Comparison of ENCODE assay signal across 11 cellular contexts in the genomic region with DNA sequence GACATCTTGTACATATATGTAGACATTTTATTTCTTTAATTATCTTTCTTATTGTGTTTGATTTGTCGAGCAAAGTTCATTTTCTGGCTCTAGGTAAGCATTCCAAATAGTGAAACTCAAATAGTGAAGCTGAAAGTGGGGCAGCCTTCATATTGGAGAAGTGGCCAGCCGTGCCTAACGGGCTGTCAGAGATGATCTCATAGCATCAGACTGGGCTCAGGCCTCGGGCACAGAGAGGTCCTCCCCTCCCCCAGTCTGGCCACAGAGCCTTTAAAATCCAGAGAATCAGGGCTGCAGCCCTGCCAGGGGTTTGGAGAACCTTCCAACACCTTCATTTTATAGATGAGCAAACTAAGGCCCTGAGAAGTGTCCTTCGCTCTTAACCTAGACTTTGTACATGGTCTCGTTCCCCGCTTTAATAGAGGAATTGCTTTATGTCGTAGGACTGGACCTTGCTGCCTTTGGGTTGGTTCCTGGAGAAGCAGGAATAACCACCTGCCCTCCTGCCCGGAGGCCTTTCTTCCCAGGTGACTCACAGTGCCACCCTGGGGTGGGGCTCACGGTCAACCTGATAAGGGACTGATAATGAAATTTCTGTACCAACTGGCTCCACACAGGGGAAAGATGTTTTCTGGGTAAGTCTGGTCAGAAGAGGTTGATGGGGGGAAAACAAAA. TPM values are rescaled to one million over a fixed set of nuclear protein-coding genes. Genes with fewer than 3 reads are reported as not detected.
DNase-seq lines count a peak whose midpoint lies in the region; ATAC-seq, FAIRE-seq and TF ChIP-seq lines count a peak whose summit lies in the region.
"Had no signal": no experiment of that assay in that cellular context is flagged by ENCODE, and none has a peak within 500 bp of the region (broad histone marks: within the 10 kb centered on the region; RNA-seq: fewer than 3 reads in every experiment).

No MANE protein-coding gene starts in this region.

- H2BK5ac ChIP-seq in mesenchymal stem cell (ENCODE audit: low read depth, low read length, poor library complexity, severe bottlenecking) = no peak overlapping the region

- no peaks in the 10 kb centered on the region for H3K9me3 Mint-ChIP-seq in activated naive CD4-positive, alpha-beta T cell treated with anti-CD3 and anti-CD28 coated beads, Interleukin-2, amount 10 ng/mL, durations not matched to agents 7 days and 5 days

- no peaks in the 10 kb centered on the region for H4K20me1 ChIP-seq in GM12878 (ENCODE audit: control insufficient read depth, insufficient read depth)

- H3K27me3 Mint-ChIP-seq in activated naive CD4-positive, alpha-beta T cell treated with anti-CD3 and anti-CD28 coated beads, Interleukin-2, amount 10 ng/mL, durations not matched to agents 7 days and 5 days = peaks cover 13% of the 10 kb centered on the region

- in situ Hi-C loops in GM12878 (cut with MboI) = no loop called here

- peak overlapping the region in 1 of 2 experiments; percentile 61 for H3K23ac ChIP-seq in mesenchymal stem cell (ENCODE audit: low read length in 2 of 2)

- H2BK12ac ChIP-seq in mesenchymal stem cell (ENCODE audit: low read length in 2 of 2) = peak overlapping the region in 1 of 2 experiments; percentile 55

- H3K27me3 ChIP-seq in GM12878 (replicated peaks in 1 of 2; ENCODE audit: control insufficient read depth in 2 of 2, insufficient read depth in 2 of 2, low read length in 1 of 2) (no peaks in the 10 kb centered on the region), mesenchymal stem cell (ENCODE audit: control insufficient read depth in 1 of 2, insufficient read depth in 1 of 2, low read length in 2 of 2) (peaks cover 0 to 1% of the 10 kb centered on the region in 2 experiments), thyroid gland (no peaks in the 10 kb centered on the region)

- H3K18ac ChIP-seq in mesenchymal stem cell (ENCODE audit: low read depth in 1 of 2, low read length in 2 of 2) = no peak overlapping the region

- TF ChIP-seq RAD21 in GM12878 (IDR thresholded peaks at IDR 0.05; ENCODE audit: insufficient read depth, low read depth, low read length) = no peak

- TF ChIP-seq POLR2A in GM12878 (IDR thresholded peaks at IDR 0.05; ENCODE audit: low read depth, low read length) (no peak), thyroid gland (IDR thresholded peaks at IDR 0.05) (no peak)

- RAD21 ChIA-PET in GM12878 (lab: Charles Lee; ENCODE audit: unreplicated experiment) = no interaction called here

- peak; percentile 66 for ATAC-seq in GM12878
- no peak for ATAC-seq in HG03135 (IDR thresholded peaks at IDR 0.05; ENCODE audit: unreplicated experiment)

- no peak overlapping the region for H2BK120ac ChIP-seq in mesenchymal stem cell (ENCODE audit: low read depth, low read length)

- no TSS peak for BruUV-seq in GM12878 (replicated peaks; lab: Mats Ljungman, UMichigan)

- H3K4me3 ChIP-seq in GM12878 = no peak overlapping the region
- no peak overlapping the region for H3K4me3 ChIP-seq in mesenchymal stem cell (ENCODE audit: insufficient read depth in 1 of 2, low read depth in 1 of 2, low read length in 2 of 2)
- H3K4me3 ChIP-seq in thyroid gland (replicated peaks in 1 of 3) = no peak overlapping the region

- no peaks in the 10 kb centered on the region for H3K79me2 ChIP-seq in GM12878 (ENCODE audit: control insufficient read depth, insufficient read depth, low read length)

- H4K91ac ChIP-seq in mesenchymal stem cell (ENCODE audit: low read length) = no peak overlapping the region

- no peak overlapping the region for H3K27ac Mint-ChIP-seq in activated naive CD4-positive, alpha-beta T cell treated with anti-CD3 and anti-CD28 coated beads, Interleukin-2, amount 10 ng/mL, durations not matched to agents 7 days and 5 days

- intact Hi-C loops in GM12878 (cut with micrococcal nuclease; ENCODE audit: unreplicated experiment) (no loop called here), thyroid gland (cut with DNase I) (no loop called here)

- POLR2A ChIA-PET in GM12878 (lab: Charles Lee) = interaction anchor here (1.1 to 2.1 kb wide), 2 partner anchors 10 to 11 kb away, joined by 4 to 5 read pairs; no protein-coding TSS in a partner anchor

- no peak overlapping the region; the same call in 1 of the 2 replicates for H3K4me2 ChIP-seq in GM12878 (ENCODE audit: control insufficient read depth, insufficient read depth)
- H3K4me2 ChIP-seq in mesenchymal stem cell (ENCODE audit: low read length, poor library complexity, severe bottlenecking) = no peak overlapping the region

- SMC1A ChIA-PET in GM12878 (lab: Charles Lee; ENCODE audit: uncharacterized antibody, unreplicated experiment) = interaction anchor here (2.2 kb wide), 1 partner anchor 12 kb away, joined by 6 read pairs; no protein-coding TSS in a partner anchor

- no peak overlapping the region for H2BK15ac ChIP-seq in mesenchymal stem cell (ENCODE audit: low read depth, poor library complexity, severe bottlenecking)

- H3K79me1 ChIP-seq in mesenchymal stem cell (replicated peaks; ENCODE audit: low read length, poor library complexity, severe bottlenecking) = peaks cover 12% of the 10 kb centered on the region

- TF ChIP-seq CTCF in GM12878 (IDR thresholded peaks at IDR 0.05 in 2 of 3, conservative IDR thresholded peaks at IDR 0.05 in 1 of 3; ENCODE audit: control insufficient read depth in 2 of 3, extremely low read depth in 1 of 3, insufficient read depth in 1 of 3, low read depth in 3 of 3, low read length in 3 of 3) (no peak), thyroid gland (IDR thresholded peaks at IDR 0.05) (no peak)

- no peaks in the 10 kb centered on the region for H3K9me3 ChIP-seq in GM12878 (replicated peaks; ENCODE audit: control insufficient read depth, insufficient read depth, low read length)
- no peaks in the 10 kb centered on the region for H3K9me3 ChIP-seq in mesenchymal stem cell (ENCODE audit: control insufficient read depth, low read length)
- H3K9me3 ChIP-seq in thyroid gland = no peaks in the 10 kb centered on the region

- no peak overlapping the region for H2AFZ ChIP-seq in GM12878 (ENCODE audit: control insufficient read depth, low read depth, low read length)
- no peak overlapping the region for H2AFZ ChIP-seq in mesenchymal stem cell (ENCODE audit: low read depth, low read length)

- no peak for TF ChIP-seq EP300 in GM12878 (IDR thresholded peaks at IDR 0.05; ENCODE audit: borderline replicate concordance in 1 of 2, control insufficient read depth in 1 of 2, low read depth in 2 of 2, low read length in 2 of 2)

- H3K4me1 ChIP-seq in GM12878 (ENCODE audit: control insufficient read depth, insufficient read depth, low read length) = peaks cover 15% of the 10 kb centered on the region
- H3K4me1 ChIP-seq in mesenchymal stem cell (ENCODE audit: control insufficient read depth, insufficient read depth, low read depth, low read length) = peaks cover 11% of the 10 kb centered on the region
- H3K4me1 ChIP-seq in thyroid gland = peaks cover 22 to 24% of the 10 kb centered on the region in 2 donors

- H3K36me3 Mint-ChIP-seq in activated naive CD4-positive, alpha-beta T cell treated with anti-CD3 and anti-CD28 coated beads, Interleukin-2, amount 10 ng/mL, durations not matched to agents 7 days and 5 days = peaks cover 4% of the 10 kb centered on the region

- H3K36me3 ChIP-seq in GM12878 (ENCODE audit: control insufficient read depth in 2 of 2, insufficient read depth in 2 of 2, low read length in 1 of 2) (no peaks in the 10 kb centered on the region; a peak in 1 of 4 replicates), mesenchymal stem cell (ENCODE audit: control insufficient read depth in 1 of 2, insufficient read depth in 2 of 2, low read depth in 1 of 2, low read length in 2 of 2) (peaks cover 0 to 4% of the 10 kb centered on the region in 2 experiments), thyroid gland (no peaks in the 10 kb centered on the region)

- H3K27ac ChIP-seq in GM12878 (ENCODE audit: control insufficient read depth, insufficient read depth) (no peak overlapping the region), mesenchymal stem cell (ENCODE audit: low read length, poor library complexity, severe bottlenecking) (no peak overlapping the region), thyroid gland (peak overlapping the region in 1 of 3 donors; percentile 10)

- 42% methylated on average over 10 of the region's 10 CpGs for WGBS in GM12878 (ENCODE audit: insufficient coverage, insufficient replicate concordance, low lambda C conversion rate, missing lambda C conversion rate)
- 71% methylated on average over 9 of the region's 10 CpGs for WGBS in mesenchymal stem cell
- 69 to 76% methylated on average over 10 of the region's 10 CpGs for WGBS in thyroid gland, 2 donors

- CTCF ChIA-PET in GM12878 (lab: Yijun Ruan, JAX) = interaction anchor here (0.6 to 1.2 kb wide), 3 partner anchors 10 to 326 kb away, joined by 3 read pairs; no protein-coding TSS in a partner anchor
- CTCF ChIA-PET in activated naive CD4-positive, alpha-beta T cell treated with anti-CD3 and anti-CD28 coated beads, Interleukin-2, amount 10 ng/mL, durations not matched to agents 7 days and 5 days (lab: Charles Lee) = interaction anchor here (0.9 kb wide), 1 partner anchor 9 kb away, joined by 4 read pairs; no protein-coding TSS in a partner anchor

- H3K14ac ChIP-seq in mesenchymal stem cell (ENCODE audit: low read length in 2 of 2) = no peak overlapping the region

- H3K4ac ChIP-seq in mesenchymal stem cell (ENCODE audit: low read depth in 1 of 2, low read length in 2 of 2) = no peak overlapping the region

- H3K4me3 Mint-ChIP-seq in activated naive CD4-positive, alpha-beta T cell treated with anti-CD3 and anti-CD28 coated beads, Interleukin-2, amount 10 ng/mL, durations not matched to agents 7 days and 5 days = no peak overlapping the region

- peaks cover 25% of the 10 kb centered on the region for H3K4me1 Mint-ChIP-seq in activated naive CD4-positive, alpha-beta T cell treated with anti-CD3 and anti-CD28 coated beads, Interleukin-2, amount 10 ng/mL, durations not matched to agents 7 days and 5 days

- peak; percentile 91 for DNase-seq in MV-4-11 (lab: John Stamatoyannopoulos, UW)
- no peak for DNase-seq in GM12878 (ENCODE audit: low read depth, low spot score)
- no peak for DNase-seq in mesenchymal stem cell
- peak; percentile 60 to 73 for DNase-seq in thyroid gland
- DNase-seq in NCI-H2227 treated with DMSO at 0.1 percent for 48 hours (lab: John Stamatoyannopoulos, UW) = no peak
- no peak for DNase-seq in activated naive CD4-positive, alpha-beta T cell treated with anti-CD3 and anti-CD28 coated beads, Interleukin-2, amount 10 ng/mL, durations not matched to agents 7 days and 5 days
- DNase-seq: activated CD8-positive, alpha-beta memory T cell treated with anti-CD3 and anti-CD28 coated beads, Interleukin-2, amount 50 U/mL, for 48 hours; NCI-H1694; stimulated activated CD4-positive, alpha-beta T cell treated with anti-CD3 and anti-CD28 coated beads, Interleukin-2, amount 100 ng/mL, for 48 hours had no signal

- H3K9ac ChIP-seq in GM12878 (ENCODE audit: control insufficient read depth, insufficient read depth, low read length) = no peak overlapping the region
- no peak overlapping the region for H3K9ac ChIP-seq in mesenchymal stem cell (ENCODE audit: low read length)

- H2AK5ac ChIP-seq in mesenchymal stem cell (ENCODE audit: low read length, severe bottlenecking) = peak overlapping the region; percentile 17

- FAIRE-seq in GM12878 (lab: Jason Lieb, UNC) = no peak

- no peak overlapping the region for H4K8ac ChIP-seq in mesenchymal stem cell (ENCODE audit: low read length)

RNA-seq across cellular contexts. Expression of gene TSPAN15, which starts 7.3 kb away (rescaled TPM):
- total RNA-seq in GM12878 (2013; cell fraction: nucleolus; rRNA removed) = 13.5 and 16.0 TPM in 2 replicates
- total RNA-seq in GM12878 (2014; rRNA removed) (1.9 and 2.2 TPM in 2 replicates), GM12878 (2014; rRNA removed; fragmentation: Illumina TruSeq; extraction: Trizol) (1.3 and 1.8 TPM in 2 replicates), GM12878 (2021) (2.3 and 3.3 TPM in 2 replicates), thyroid gland (10 to 100 TPM in 3 of 4 donors, 1 to 10 TPM in 1; 9.0 to 23.1 (median 17.2) TPM)
- polyA plus RNA-seq in GM12878 (2011; ENCODE audit: low read depth) = 0.81 TPM
- polyA plus RNA-seq in GM12878 (2011; rRNA removed) (6.2 and 8.5 TPM in 2 replicates), GM12878 (2014; fragmentation: Illumina TruSeq; extraction: Trizol) (1.4 and 2.7 TPM in 2 replicates), GM12878 (2014; fragmentation: Nextera tagmentation; extraction: Ambion mirVana) (not detected), GM12878 (2014; rRNA removed) (1.4 and 2.5 TPM in 2 replicates), GM12878 (2016; fragmentation: Nextera tagmentation; extraction: Ambion mirVana) (1 to 10 TPM; 2.2 to 2.8 TPM)
- polyA plus RNA-seq in GM12878 (2011; cell fraction: cytosol; rRNA removed) = 10.5 and 14.8 TPM in 2 replicates
- polyA plus RNA-seq in GM12878 (2011; cell fraction: nucleus; rRNA removed) = 11.7 and 12.8 TPM in 2 replicates
- 2.3 and 2.7 TPM in 2 replicates for polyA plus RNA-seq in GM12878 (2012)
- 16.0 and 19.2 TPM in 2 replicates for polyA minus RNA-seq in GM12878 (2011; rRNA and poly(A)+ RNA removed)
- polyA minus RNA-seq in GM12878 (2011; cell fraction: cytosol; rRNA and poly(A)+ RNA removed) = 2.6 and 2.9 TPM in 2 replicates
- polyA minus RNA-seq in GM12878 (2011; cell fraction: nucleus; rRNA and poly(A)+ RNA removed) = 6.2 and 9.1 TPM in 2 replicates
- 19.6 TPM for polyA plus RNA-seq in mesenchymal stem cell (2013, experiment 1 of 2)
- 19.5 TPM for polyA plus RNA-seq in mesenchymal stem cell (2013, experiment 2 of 2)

RNA-seq across cellular contexts. Expression of gene TACR2, which starts 41.8 kb away (rescaled TPM):
- not detected in 2 replicates for total RNA-seq in GM12878 (2013; cell fraction: nucleolus; rRNA removed)
- total RNA-seq in GM12878 (2014; rRNA removed) = not detected in 2 replicates
- not detected in 2 replicates for total RNA-seq in GM12878 (2014; rRNA removed; fragmentation: Illumina TruSeq; extraction: Trizol)
- not detected in 2 replicates for total RNA-seq in GM12878 (2021)
- polyA plus RNA-seq in GM12878 (2011; ENCODE audit: low read depth) = not detected
- polyA plus RNA-seq in GM12878 (2011; rRNA removed) = not detected in 2 replicates
- not detected in 2 replicates for polyA plus RNA-seq in GM12878 (2011; cell fraction: cytosol; rRNA removed)
- not detected in 2 replicates for polyA plus RNA-seq in GM12878 (2011; cell fraction: nucleus; rRNA removed)
- polyA plus RNA-seq in GM12878 (2012) = 0.12 TPM in 1 of 2 replicates, not detected in the other
- polyA plus RNA-seq in GM12878 (2014; fragmentation: Illumina TruSeq; extraction: Trizol) = not detected in 2 replicates
- not detected for polyA plus RNA-seq in GM12878 (2014; fragmentation: Nextera tagmentation; extraction: Ambion mirVana)
- not detected in 2 replicates for polyA plus RNA-seq in GM12878 (2014; rRNA removed)
- polyA plus RNA-seq in GM12878 (2016; fragmentation: Nextera tagmentation; extraction: Ambion mirVana) = under 1 TPM in 1 of 2 experiments, not detected in 1; 0.11 TPM
- polyA minus RNA-seq in GM12878 (2011; rRNA and poly(A)+ RNA removed) = not detected in 2 replicates
- not detected in 2 replicates for polyA minus RNA-seq in GM12878 (2011; cell fraction: cytosol; rRNA and poly(A)+ RNA removed)
- not detected in 2 replicates for polyA minus RNA-seq in GM12878 (2011; cell fraction: nucleus; rRNA and poly(A)+ RNA removed)
- not detected for polyA plus RNA-seq in mesenchymal stem cell (2013, experiment 1 of 2)
- polyA plus RNA-seq in mesenchymal stem cell (2013, experiment 2 of 2) = 0.01 TPM
- total RNA-seq in thyroid gland = not detected
- total RNA-seq: kidney epithelial cell had no signal

Comparison
In these comparisons a context has a peak if more than half of its experiments do, and no peak if none do; other contexts are left out.
1. DNase-seq: peak in MV-4-11 (single experiment) and thyroid gland (2 of 2); none in GM12878 (single experiment), mesenchymal stem cell (single experiment), NCI-H2227 treated with DMSO at 0.1 percent for 48 hours (single experiment) and activated naive CD4-positive, alpha-beta T cell treated with anti-CD3 and anti-CD28 coated beads, Interleukin-2, amount 10 ng/mL, durations not matched to agents 7 days and 5 days (single experiment).